Comparison of ENCODE assay signal across 26 cellular contexts in the genomic region with DNA sequence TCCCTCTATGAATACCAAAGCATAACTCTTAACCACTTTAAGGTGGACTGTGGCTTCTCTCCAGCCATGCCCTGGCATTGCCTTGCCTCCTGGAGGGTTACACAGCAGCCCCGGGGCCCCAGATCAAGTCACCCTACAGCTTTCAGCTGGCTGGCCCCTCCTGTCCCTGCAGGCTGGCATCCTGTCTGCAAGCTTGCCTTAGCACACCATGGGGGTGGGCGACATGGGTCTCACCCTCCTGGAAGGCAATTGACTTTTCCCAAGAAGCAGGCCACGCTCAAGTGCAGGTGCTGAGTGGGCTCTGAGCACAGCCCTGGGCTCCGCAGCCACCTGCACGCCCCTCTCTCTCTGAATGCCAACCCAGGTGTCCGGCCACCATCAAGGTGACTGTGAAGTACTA.
"Had no signal": no experiment of that assay in that cellular context is flagged by ENCODE, and none has a peak within 500 bp of the region (broad histone marks: within the 10 kb centered on the region; RNA-seq: fewer than 3 reads in every experiment).

No MANE protein-coding gene starts in this region.

- H3K27ac ChIP-seq: colonic mucosa, epithelial cell of prostate, left lung, neutrophil, pancreas, right atrium auricular region, stomach, thyroid gland, vagina had no signal

- H3K4me2 ChIP-seq: smooth muscle cell had no signal

- H3K4me1 ChIP-seq: colonic mucosa, left lung, pancreas, right atrium auricular region, stomach, thyroid gland, vagina had no signal

- H3K36me3 ChIP-seq: colonic mucosa, gastrocnemius medialis, left lung, neutrophil, pancreas, right atrium auricular region, stomach, thyroid gland, vagina had no signal

- H3K4me3 ChIP-seq: colonic mucosa, left lung, pancreas, right atrium auricular region, smooth muscle cell, stomach, thyroid gland, vagina had no signal

- DNase-seq: colonic mucosa; effector CD8-positive, alpha-beta T cell; endodermal cell; foreskin fibroblast; gastrocnemius medialis; hippocampal formation; left cardiac atrium; left lung; mammary epithelial cell; mesendoderm; midbrain; naive thymus-derived CD8-positive, alpha-beta T cell; nephron progenitor cell; pancreas; stimulated activated CD4-positive, alpha-beta T cell treated with anti-CD3 and anti-CD28 coated beads, Interleukin-4, amount 100 ng/mL, for 4 hours; stomach; thyroid gland; trophoblast cell had no signal

- ATAC-seq: esophagus mucosa; left cardiac atrium; naive thymus-derived CD8-positive, alpha-beta T cell; sciatic nerve; stimulated activated memory B cell treated with anti-CD40 and anti-IgM and Interleukin-4, amounts not matched to agents 10 μg/mL and 1 μg/mL and 100 μg/mL, for 72 hours had no signal

- H3K27me3 ChIP-seq: colonic mucosa, gastrocnemius medialis, left lung, pancreas, right atrium auricular region, stomach, thyroid gland, vagina had no signal

- H3K9me3 ChIP-seq: colonic mucosa, gastrocnemius medialis, left lung, neutrophil, pancreas, right atrium auricular region, stomach, thyroid gland, vagina had no signal
